Comparison of ENCODE assay signal across 9 cellular contexts in the genomic region with DNA sequence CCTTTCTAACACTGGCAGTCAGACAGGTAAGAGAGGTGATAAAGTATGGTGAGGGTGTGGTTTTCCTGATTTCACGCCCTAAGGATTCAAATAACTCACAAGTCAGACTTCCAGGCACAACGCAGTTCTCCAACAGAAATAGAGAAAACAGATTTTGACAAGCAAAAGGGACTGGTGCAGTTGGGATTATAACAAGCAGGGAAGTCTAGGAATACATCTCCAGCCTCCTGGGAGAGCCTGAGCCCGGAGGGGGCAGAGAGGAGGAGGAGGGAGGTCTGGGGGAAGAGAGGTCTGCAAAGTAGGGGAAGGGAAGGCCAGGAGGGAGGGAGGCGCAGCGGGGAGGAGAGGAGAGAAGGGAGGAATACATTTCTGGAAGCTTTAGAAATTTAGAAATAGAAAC. TPM values are rescaled to one million over a fixed set of nuclear protein-coding genes. Genes with fewer than 3 reads are reported as not detected.
DNase-seq lines count a peak whose midpoint lies in the region; ATAC-seq and TF ChIP-seq lines count a peak whose summit lies in the region.
"Had no signal": no experiment of that assay in that cellular context is flagged by ENCODE, and none has a peak within 500 bp of the region (broad histone marks: within the 10 kb centered on the region; RNA-seq: fewer than 3 reads in every experiment).

No MANE protein-coding gene starts in this region.

- H3K4me3 ChIP-seq in MM.1S (ENCODE audit: low read length) (no peak overlapping the region), duodenal mucosa (ENCODE audit: low read depth in 1 of 2, low read length in 2 of 2) (peak overlapping the region; percentile 85), neuron (ENCODE audit: low read length) (peak overlapping the region; percentile 50)

- no peak overlapping the region for H2AFZ ChIP-seq in MM.1S (ENCODE audit: low read length)
- no peak overlapping the region for H2AFZ ChIP-seq in neuron (ENCODE audit: low read depth, low read length)

- H3K79me2 ChIP-seq in MM.1S (ENCODE audit: low read length), result 0 out of 2 replicates have a peak, but pooled peaks cover 4% of the 10 kb centered on the region

- no peak for TF ChIP-seq CTCF in CD4-positive, alpha-beta T cell (IDR thresholded peaks at IDR 0.05)
- no peak for TF ChIP-seq CTCF in MM.1S (IDR thresholded peaks at IDR 0.05; ENCODE audit: low read length)

- no peaks in the 10 kb centered on the region for H3K36me3 Mint-ChIP-seq in CD4-positive, alpha-beta T cell (ENCODE audit: low read depth)

- 0 out of 2 replicates have a peak, but pooled peaks cover 4% of the 10 kb centered on the region for H3F3A ChIP-seq in MM.1S (ENCODE audit: insufficient read depth, low read length)

- H3K4me1 ChIP-seq in MM.1S (ENCODE audit: low read length), result peaks cover 12% of the 10 kb centered on the region
- peaks cover 35 to 44% of the 10 kb centered on the region in 2 donors for H3K4me1 ChIP-seq in duodenal mucosa (ENCODE audit: control insufficient read depth in 1 of 2, insufficient read depth in 2 of 2, low read length in 2 of 2)
- H3K4me1 ChIP-seq in neuron (ENCODE audit: insufficient read depth, low read length), result peaks cover 2% of the 10 kb centered on the region

- H3K9me3 ChIP-seq in CD4-positive, alpha-beta T cell (ENCODE audit: control insufficient read depth, low read length), result no peaks in the 10 kb centered on the region
- H3K9me3 ChIP-seq in MM.1S (replicated peaks; ENCODE audit: insufficient read depth, low read length), result no peaks in the 10 kb centered on the region
- no peaks in the 10 kb centered on the region for H3K9me3 ChIP-seq in duodenal mucosa (ENCODE audit: control insufficient read depth in 1 of 2, low read length in 2 of 2)
- H3K9me3 ChIP-seq in neuron (ENCODE audit: low read length), result no peaks in the 10 kb centered on the region
- H3K9me3 ChIP-seq: tibial artery had no signal

- no peaks in the 10 kb centered on the region for H4K20me1 ChIP-seq in MM.1S (ENCODE audit: insufficient read depth, low read length)

- no peak overlapping the region for H3K9ac ChIP-seq in MM.1S (ENCODE audit: low read length)
- peak overlapping the region; percentile 43 to 88 for H3K9ac ChIP-seq in duodenal mucosa (ENCODE audit: low read depth in 1 of 2, low read length in 2 of 2)

- intact Hi-C loops in CD4-positive, alpha-beta T cell (cut with DNase I, micrococcal nuclease), result no loop called here

- H3K9me2 ChIP-seq in MM.1S (replicated peaks; ENCODE audit: insufficient read depth, low read length), result no peaks in the 10 kb centered on the region

- H3K4me3 Mint-ChIP-seq in CD4-positive, alpha-beta T cell, result peak overlapping the region; percentile 39

- peaks cover 18% of the 10 kb centered on the region for H3K27me3 ChIP-seq in CD4-positive, alpha-beta T cell (ENCODE audit: control insufficient read depth, insufficient read depth, low read length)
- H3K27me3 ChIP-seq in MM.1S (replicated peaks; ENCODE audit: insufficient read depth, low read length) (no peaks in the 10 kb centered on the region), duodenal mucosa (ENCODE audit: control insufficient read depth in 1 of 2, insufficient read depth in 2 of 2, low read length in 2 of 2) (no peaks in the 10 kb centered on the region), neuron (ENCODE audit: insufficient read depth, low read length) (no peaks in the 10 kb centered on the region)
- H3K27me3 ChIP-seq: tibial artery had no signal

- peaks cover 18% of the 10 kb centered on the region for H3K27me3 Mint-ChIP-seq in CD4-positive, alpha-beta T cell

- H3K4me1 Mint-ChIP-seq in CD4-positive, alpha-beta T cell (ENCODE audit: low read depth), result peaks cover 6% of the 10 kb centered on the region

- peak overlapping the region; percentile 83; the same call in 1 of the 2 replicates for H3K4me2 ChIP-seq in MM.1S (ENCODE audit: low read depth, low read length)

- H3K27ac Mint-ChIP-seq in CD4-positive, alpha-beta T cell, result no peak overlapping the region

- H3K27ac ChIP-seq in CD4-positive, alpha-beta T cell (ENCODE audit: low read depth, low read length), result no peak overlapping the region
- no peak overlapping the region for H3K27ac ChIP-seq in MM.1S (ENCODE audit: low read length)
- peak overlapping the region; percentile 92 for H3K27ac ChIP-seq in duodenal mucosa (ENCODE audit: low read depth, low read length)

- H3K9me3 Mint-ChIP-seq in CD4-positive, alpha-beta T cell, result no peaks in the 10 kb centered on the region

- ATAC-seq in CD4-positive, alpha-beta T cell (ENCODE audit: poor library complexity), result no peak
- ATAC-seq in left lobe of liver, result no peak
- no peak for ATAC-seq in GM18858 (IDR thresholded peaks at IDR 0.05; ENCODE audit: unreplicated experiment)
- ATAC-seq in HG03097 (IDR thresholded peaks at IDR 0.05; ENCODE audit: low FRiP score, unreplicated experiment), result no peak

- no peak for DNase-seq in CD4-positive, alpha-beta T cell
- no peak for DNase-seq in MM.1S
- no peak for DNase-seq in left lobe of liver (ENCODE audit: low spot score)
- DNase-seq in NCI-H345 (lab: John Stamatoyannopoulos, UW), result no peak
- DNase-seq: tibial artery had no signal

- H3K36me3 ChIP-seq in MM.1S (replicated peaks; ENCODE audit: insufficient read depth, low read length), result no peaks in the 10 kb centered on the region
- H3K36me3 ChIP-seq in duodenal mucosa (ENCODE audit: control insufficient read depth in 1 of 2, insufficient read depth in 2 of 2, low read length in 2 of 2), result peaks cover 0 to 3% of the 10 kb centered on the region in 2 donors
- H3K36me3 ChIP-seq in neuron (ENCODE audit: insufficient read depth, low read length), result no peaks in the 10 kb centered on the region
- H3K36me3 ChIP-seq: tibial artery had no signal

- POLR2A ChIA-PET in CD4-positive, alpha-beta T cell (lab: Charles Lee), result no interaction called here

- CTCF ChIA-PET in CD4-positive, alpha-beta T cell (lab: Charles Lee), result no interaction called here

RNA-seq across cellular contexts. Expression of gene CMBL, which starts 1.6 kb away (rescaled TPM):
- under 1 TPM in 1 of 2 experiments, not detected in 1; 0.36 TPM for total RNA-seq in CD4-positive, alpha-beta T cell
- total RNA-seq in left lobe of liver, result 116 TPM

RNA-seq across cellular contexts. Expression of gene MARCHF6, which starts 47.4 kb away (rescaled TPM):
- 100 to 1,000 TPM; 176 to 182 TPM for total RNA-seq in CD4-positive, alpha-beta T cell
- total RNA-seq in left lobe of liver, result 67.4 TPM

RNA-seq across cellular contexts. Expression of gene CCT5, which starts 56.0 kb away (rescaled TPM):
- total RNA-seq in CD4-positive, alpha-beta T cell, result 10 to 100 TPM; 27.4 to 32.0 TPM
- 47.9 TPM for total RNA-seq in left lobe of liver

RNA-seq across cellular contexts. Expression of gene ATPSCKMT, which starts 56.4 kb away (rescaled TPM):
- total RNA-seq in CD4-positive, alpha-beta T cell, result 1 to 10 TPM; 2.6 to 3.2 TPM
- 13.7 TPM for total RNA-seq in left lobe of liver

Comparison
In these comparisons a context has a peak if more than half of its experiments do, and no peak if none do; other contexts are left out.
1. RNA of gene CMBL, which starts 1.6 kb away (total RNA-seq): 116 TPM in left lobe of liver (single experiment); 0.36 TPM in CD4-positive, alpha-beta T cell; every median in the first group is over 10 times any median in the second.